ENCODE assay signal across 16 cellular contexts in genomic region chr1:235078480-235078803, GRCh38. TPM values are rescaled to one million over a fixed set of nuclear protein-coding genes. Genes with fewer than 3 reads are reported as not detected.
DNase-seq lines count a peak whose midpoint lies in the region; ATAC-seq and TF ChIP-seq lines count a peak whose summit lies in the region.
"Had no signal": no experiment of that assay in that cellular context is flagged by ENCODE, and none has a peak within 500 bp of the region (broad histone marks: within the 10 kb centered on the region; RNA-seq: fewer than 3 reads in every experiment).

No MANE protein-coding gene starts in this region.

- H3K36me3 Mint-ChIP-seq in CD14-positive monocyte: peaks cover 0 to 20% of the 10 kb centered on the region in 2 donors
- H3K36me3 Mint-ChIP-seq: stimulated activated naive B cell treated with anti-CD40 and anti-IgM and Interleukin-4, amounts not matched to agents 10 μg/mL and 1 μg/mL and 100 μg/mL, for 72 hours had no signal

- WGBS in heart right ventricle, 2 donors: 72 to 81% methylated on average over 3 of the region's 3 CpGs
- 71% methylated on average over 3 of the region's 3 CpGs for WGBS in mammary epithelial cell (ENCODE audit: low coverage, missing lambda C conversion rate)
- 100% methylated on average over 2 of the region's 3 CpGs for WGBS in mesendoderm (ENCODE audit: extremely low coverage, insufficient coverage, low lambda C conversion rate)
- WGBS in transverse colon (ENCODE audit: low coverage in 1 of 2), 2 donors: 66 to 67% methylated on average over 2 to 3 of the region's 3 CpGs

- H3K18ac ChIP-seq in mesendoderm (ENCODE audit: low read length): no peak overlapping the region

- H3K27me3 ChIP-seq in heart right ventricle (no peaks in the 10 kb centered on the region), mammary epithelial cell (ENCODE audit: insufficient read depth, low read length) (no peaks in the 10 kb centered on the region), mesendoderm (ENCODE audit: insufficient read depth, low read length, poor library complexity) (no peaks in the 10 kb centered on the region), transverse colon (no peaks in the 10 kb centered on the region)
- H3K27me3 ChIP-seq: pancreas, SJSA1 had no signal

- ATAC-seq in heart right ventricle: no peak
- no peak for ATAC-seq in Right ventricle myocardium inferior
- ATAC-seq: stimulated activated naive B cell treated with anti-CD40 and anti-IgM and Interleukin-4, amounts not matched to agents 10 μg/mL and 1 μg/mL and 100 μg/mL, for 72 hours had no signal

- intact Hi-C loops in heart right ventricle (cut with DNase I) (loop anchor here (2.0 to 10.0 kb wide), 17 partner anchors 81 to 480 kb away; partner anchors contain the start of gene IRF2BP2 (in 3 of the 10)), Right ventricle myocardium inferior (cut with DNase I) (loop anchor here (5.0 kb wide), 1 partner anchor 541 kb away; no protein-coding TSS in a partner anchor), mammary epithelial cell (cut with micrococcal nuclease) (loop anchor here (2.0 kb wide), 1 partner anchor 154 kb away; no protein-coding TSS in a partner anchor), transverse colon (cut with DNase I; ENCODE audit: low total_unique reads) (no loop called here), CD14-positive monocyte (cut with micrococcal nuclease) (loop anchor here in 1 of 2 donors (5.0 to 10.0 kb wide), 3 partner anchors 211 to 466 kb away; partner anchors contain the start of gene IRF2BP2)

- dilution Hi-C loops in mammary epithelial cell (cut with HindIII; ENCODE audit: low sequenced_read_pairs): loop anchor here (5.0 to 10.0 kb wide), 5 partner anchors 101 to 461 kb away; no protein-coding TSS in a partner anchor

- H3K36me3 ChIP-seq in heart right ventricle: no peaks in the 10 kb centered on the region
- no peaks in the 10 kb centered on the region for H3K36me3 ChIP-seq in mammary epithelial cell (ENCODE audit: insufficient read depth, low read length)
- H3K36me3 ChIP-seq in mesendoderm (ENCODE audit: control insufficient read depth, insufficient read depth, low read length): no peaks in the 10 kb centered on the region
- no peaks in the 10 kb centered on the region for H3K36me3 ChIP-seq in transverse colon
- H3K36me3 ChIP-seq: pancreas, SJSA1 had no signal

- DNase-seq in heart right ventricle (no peak), Right ventricle myocardium inferior (ENCODE audit: missing footprints) (no peak), mammary epithelial cell (no peak), mesendoderm (no peak), transverse colon (no peak), SW 1271 (lab: John Stamatoyannopoulos, UW) (no peak), NOMO-1 (lab: John Stamatoyannopoulos, UW; ENCODE audit: unreplicated experiment in 2 of 2) (no peak), CD14-positive monocyte (ENCODE audit: low spot score) (no peak)
- DNase-seq: activated CD4-positive, alpha-beta T cell treated with anti-CD3 and anti-CD28 coated beads for 48 hours; activated CD8-positive, alpha-beta memory T cell treated with anti-CD3 and anti-CD28 coated beads, Interleukin-2, amount 50 U/mL, for 48 hours; activated naive CD4-positive, alpha-beta T cell; COR-L47; pancreas; stimulated activated naive B cell treated with anti-CD40 and anti-IgM and Interleukin-4, amounts not matched to agents 10 μg/mL and 1 μg/mL and 100 μg/mL, for 72 hours had no signal

- peaks cover 36% of the 10 kb centered on the region for H3K4me1 Mint-ChIP-seq in CD14-positive monocyte

- no peaks in the 10 kb centered on the region for H3K79me1 ChIP-seq in mesendoderm (ENCODE audit: low read length)

- TF ChIP-seq CTCF in heart right ventricle (IDR thresholded peaks at IDR 0.05) (no peak), mammary epithelial cell (conservative IDR thresholded peaks at IDR 0.05 in 1 of 2, IDR thresholded peaks at IDR 0.05 in 1 of 2; ENCODE audit: extremely low read depth in 1 of 2, insufficient read depth in 1 of 2, low read depth in 1 of 2, low read length in 2 of 2) (no peak), transverse colon (IDR thresholded peaks at IDR 0.05) (no peak), CD14-positive monocyte (IDR thresholded peaks at IDR 0.05) (no peak)

- H3K4me3 ChIP-seq in heart right ventricle (no peak overlapping the region), mammary epithelial cell (replicated peaks in 1 of 3; ENCODE audit: insufficient read depth in 1 of 3, low read depth in 2 of 3, low read length in 3 of 3) (no peak overlapping the region), mesendoderm (ENCODE audit: low read length) (no peak overlapping the region), transverse colon (no peak overlapping the region)
- H3K4me3 ChIP-seq: coronary artery, pancreas, SJSA1 had no signal

- CTCF ChIA-PET in mammary epithelial cell (lab: Charles Lee; ENCODE audit: low non-redundant PET): no interaction called here

- H2BK15ac ChIP-seq in mesendoderm (replicated peaks; ENCODE audit: low read depth): no peak overlapping the region

- H2BK120ac ChIP-seq in mesendoderm (ENCODE audit: low read depth, low read length): no peak overlapping the region

- H3K4me1 ChIP-seq in heart right ventricle (peaks cover 48 to 94% (median 76%) of the 10 kb centered on the region in 9 donors), mammary epithelial cell (ENCODE audit: insufficient read depth, low read length) (peaks cover 50% of the 10 kb centered on the region), mesendoderm (ENCODE audit: control insufficient read depth, low read depth, low read length) (no peaks in the 10 kb centered on the region), transverse colon (peaks cover 51 to 81% (median 65%) of the 10 kb centered on the region in 4 donors)

- peaks cover 0 to 2% (median 0%) of the 10 kb centered on the region in 3 donors for H3K27me3 Mint-ChIP-seq in CD14-positive monocyte (ENCODE audit: low read depth in 3 of 3)
- H3K27me3 Mint-ChIP-seq: stimulated activated naive B cell treated with anti-CD40 and anti-IgM and Interleukin-4, amounts not matched to agents 10 μg/mL and 1 μg/mL and 100 μg/mL, for 72 hours had no signal

- H3K9ac ChIP-seq in mammary epithelial cell (ENCODE audit: insufficient read depth, low read length) (no peak overlapping the region), mesendoderm (ENCODE audit: low read length) (no peak overlapping the region)

- peak overlapping the region; percentile 49 for H2BK5ac ChIP-seq in mesendoderm (ENCODE audit: low read length)

- peak overlapping the region in 8 of 10 donors; percentile 59 to 99 (median 86) for H3K27ac ChIP-seq in heart right ventricle
- H3K27ac ChIP-seq in mammary epithelial cell (ENCODE audit: insufficient read depth, low read depth, low read length): no peak overlapping the region
- no peak overlapping the region for H3K27ac ChIP-seq in mesendoderm (ENCODE audit: low read depth, low read length)
- H3K27ac ChIP-seq in transverse colon: peak overlapping the region; percentile 87 to 91 (median 90)
- H3K27ac ChIP-seq: SJSA1 had no signal

- no peak for TF ChIP-seq POLR2A in transverse colon (IDR thresholded peaks at IDR 0.05)

- no peak overlapping the region for H3K4ac ChIP-seq in mesendoderm (ENCODE audit: low read depth, low read length)

- H4K20me1 ChIP-seq in mammary epithelial cell (ENCODE audit: insufficient read depth, low read length): no peaks in the 10 kb centered on the region

- no peak overlapping the region for H2AK5ac ChIP-seq in mesendoderm (ENCODE audit: low read length)

- H3K79me2 ChIP-seq in mammary epithelial cell (ENCODE audit: insufficient read depth, low read length) (no peaks in the 10 kb centered on the region), mesendoderm (ENCODE audit: control insufficient read depth, insufficient read depth, low read length) (no peaks in the 10 kb centered on the region)

- H4K8ac ChIP-seq in mesendoderm (ENCODE audit: low read depth, low read length): no peak overlapping the region

- no peak for TF ChIP-seq EP300 in transverse colon (IDR thresholded peaks at IDR 0.05; ENCODE audit: low read depth)

- no peak overlapping the region for H3K56ac ChIP-seq in mesendoderm (ENCODE audit: low read length)

- no peak overlapping the region for H3K4me2 ChIP-seq in mammary epithelial cell (ENCODE audit: insufficient read depth, low read depth, low read length)
- no peak overlapping the region for H3K4me2 ChIP-seq in mesendoderm (ENCODE audit: low read length)

- H3K9me3 Mint-ChIP-seq in CD14-positive monocyte: peaks cover 0 to 2% (median 0%) of the 10 kb centered on the region in 7 donors
- H3K9me3 Mint-ChIP-seq: stimulated activated naive B cell treated with anti-CD40 and anti-IgM and Interleukin-4, amounts not matched to agents 10 μg/mL and 1 μg/mL and 100 μg/mL, for 72 hours had no signal

- no peak overlapping the region for H3K4me3 Mint-ChIP-seq in CD14-positive monocyte
- H3K4me3 Mint-ChIP-seq: stimulated activated naive B cell treated with anti-CD40 and anti-IgM and Interleukin-4, amounts not matched to agents 10 μg/mL and 1 μg/mL and 100 μg/mL, for 72 hours had no signal

- H3K23ac ChIP-seq in mesendoderm (ENCODE audit: low read length): no peak overlapping the region

- in situ Hi-C loops in mammary epithelial cell (cut with MboI; ENCODE audit: low sequenced_read_pairs in 2 of 2): loop anchor here in 1 of 2 donors (10.0 to 25.0 kb wide), 2 partner anchors 474 to 966 kb away; no protein-coding TSS in a partner anchor
- in situ Hi-C loops in transverse colon (cut with MboI; ENCODE audit: low pct_ligation_motif_present in 1 of 4, low pct_unique_long_range_greater_than_20kb in 1 of 4, low sequenced_read_pairs in 3 of 4): loop anchor here in 1 of 4 donors (10.0 kb wide), 1 partner anchor 104 kb away; no protein-coding TSS in a partner anchor

- no peaks in the 10 kb centered on the region for H3K9me3 ChIP-seq in heart right ventricle
- H3K9me3 ChIP-seq in mammary epithelial cell (replicated peaks; ENCODE audit: insufficient read depth, low read length): no peaks in the 10 kb centered on the region
- no peaks in the 10 kb centered on the region for H3K9me3 ChIP-seq in transverse colon
- H3K9me3 ChIP-seq: pancreas had no signal

- BruUV-seq in mammary epithelial cell (replicated peaks; lab: Mats Ljungman, UMichigan): TSS peak; percentile 53

- H3K27ac Mint-ChIP-seq in CD14-positive monocyte: no peak overlapping the region
- H3K27ac Mint-ChIP-seq: stimulated activated naive B cell treated with anti-CD40 and anti-IgM and Interleukin-4, amounts not matched to agents 10 μg/mL and 1 μg/mL and 100 μg/mL, for 72 hours had no signal

- no peak overlapping the region for H2AFZ ChIP-seq in mammary epithelial cell (ENCODE audit: low read depth, low read length)

- no peak overlapping the region for H4K5ac ChIP-seq in mesendoderm (ENCODE audit: low read length)

RNA-seq across cellular contexts. Expression of gene TOMM20, which starts 50.2 kb away (rescaled TPM):
- total RNA-seq in heart right ventricle (100 to 1,000 TPM in 3 of 10 donors, 10 to 100 TPM in 7; 85.0 to 113 (median 94.6) TPM), Right ventricle myocardium inferior (81.9 TPM), mammary epithelial cell (100 to 1,000 TPM in 1 of 2 donors, 10 to 100 TPM in 1; 96.5 to 102 TPM), transverse colon (10 to 100 TPM; 16.9 to 72.9 (median 54.5) TPM)
- polyA plus RNA-seq in heart right ventricle (10 to 100 TPM; 40.0 to 54.4 TPM), mammary epithelial cell (54.8 TPM), CD14-positive monocyte (10 to 100 TPM; 31.5 to 34.8 TPM)
- polyA minus RNA-seq in mammary epithelial cell: 44.8 TPM
- polyA plus RNA-seq in mesendoderm (2013, experiment 1 of 2): 153 TPM
- polyA plus RNA-seq in mesendoderm (2013, experiment 2 of 2): 146 TPM

Comparison
In these comparisons a context has a peak if more than half of its experiments do, and no peak if none do; other contexts are left out.
1. H3K27ac ChIP-seq: peak in heart right ventricle (8 of 10) and transverse colon (4 of 4); none in mammary epithelial cell (single experiment) and mesendoderm (single experiment).